ENCODE assay signal across 8 cellular contexts in genomic region chr21:42514883-42515228, GRCh38. TPM values are rescaled to one million over a fixed set of nuclear protein-coding genes. Genes with fewer than 3 reads are reported as not detected.
DNase-seq lines count a peak whose midpoint lies in the region; ATAC-seq, FAIRE-seq and TF ChIP-seq lines count a peak whose summit lies in the region.

No MANE protein-coding gene starts in this region.

- peaks cover 17% of the 10 kb centered on the region for H3K36me3 ChIP-seq in left ventricle myocardium inferior
- H3K36me3 ChIP-seq in brain microvascular endothelial cell (replicated peaks): no peaks in the 10 kb centered on the region
- no peaks in the 10 kb centered on the region for H3K36me3 ChIP-seq in mesodermal cell (ENCODE audit: control insufficient read depth, insufficient read depth, low read length)
- H3K36me3 ChIP-seq in aorta (ENCODE audit: control insufficient read depth in 1 of 2, insufficient read depth in 2 of 2, low read length in 1 of 2): no peaks in the 10 kb centered on the region

- FAIRE-seq in D721Med (lab: Jason Lieb, UNC): no peak

- intact Hi-C loops in left ventricle myocardium inferior (cut with micrococcal nuclease) (no loop called here), Right ventricle myocardium superior (cut with DNase I) (no loop called here), aorta (cut with DNase I) (no loop called here)

- no peaks in the 10 kb centered on the region for H3K9me3 ChIP-seq in left ventricle myocardium inferior (replicated peaks)
- no peaks in the 10 kb centered on the region for H3K9me3 ChIP-seq in mesodermal cell (ENCODE audit: control insufficient read depth, low read length)
- H3K9me3 ChIP-seq in aorta (ENCODE audit: control insufficient read depth, low read length): no peaks in the 10 kb centered on the region

- peak overlapping the region; percentile 78 for H3K27ac ChIP-seq in left ventricle myocardium inferior (replicated peaks)
- no peak overlapping the region for H3K27ac ChIP-seq in brain microvascular endothelial cell
- H3K27ac ChIP-seq in mesodermal cell (ENCODE audit: low read depth, low read length, severe bottlenecking): no peak overlapping the region
- no peak overlapping the region for H3K27ac ChIP-seq in aorta (ENCODE audit: low read depth in 1 of 2, low read length in 2 of 2)

- H3K4me1 ChIP-seq in left ventricle myocardium inferior (peaks cover 20% of the 10 kb centered on the region), mesodermal cell (ENCODE audit: control insufficient read depth, insufficient read depth, low read length, poor library complexity, severe bottlenecking) (peaks cover 22% of the 10 kb centered on the region), aorta (ENCODE audit: control insufficient read depth in 1 of 2, insufficient read depth in 2 of 2, low read length in 2 of 2) (no peaks in the 10 kb centered on the region)

- TF ChIP-seq CTCF in left ventricle myocardium inferior (IDR thresholded peaks at IDR 0.05; ENCODE audit: borderline replicate concordance) (no peak), brain microvascular endothelial cell (IDR thresholded peaks at IDR 0.05; ENCODE audit: low read depth, low read length, missing control alignments) (no peak), D721Med (IDR thresholded peaks at IDR 0.05; ENCODE audit: insufficient read depth, missing control alignments) (no peak)

- peak overlapping the region; percentile 94 for H3K4me3 ChIP-seq in left ventricle myocardium inferior
- H3K4me3 ChIP-seq in brain microvascular endothelial cell (ENCODE audit: low read depth, low read length): peak overlapping the region; percentile 58
- H3K4me3 ChIP-seq in mesodermal cell (ENCODE audit: extremely low read depth, insufficient read depth, low read length, poor library complexity, severe bottlenecking): peak overlapping the region; percentile 52
- H3K4me3 ChIP-seq in aorta (ENCODE audit: low read length in 2 of 2): peak overlapping the region; percentile 88 to 94

- H3K27me3 ChIP-seq in left ventricle myocardium inferior (ENCODE audit: low read depth) (no peaks in the 10 kb centered on the region), brain microvascular endothelial cell (replicated peaks) (no peaks in the 10 kb centered on the region), aorta (ENCODE audit: control insufficient read depth in 1 of 2, insufficient read depth in 2 of 2, low read length in 1 of 2) (no peaks in the 10 kb centered on the region)

- ATAC-seq in Right ventricle myocardium superior (ENCODE audit: poor library complexity): no peak
- no peak for ATAC-seq in aorta (ENCODE audit: low FRiP score)
- no peak for ATAC-seq in HG03135 (IDR thresholded peaks at IDR 0.05; ENCODE audit: unreplicated experiment)
- ATAC-seq in HG02642 (IDR thresholded peaks at IDR 0.05; ENCODE audit: poor library complexity, unreplicated experiment): no peak

- in situ Hi-C loops in brain microvascular endothelial cell (cut with HindIII; ENCODE audit: low pct_ligation_motif_present, low sequenced_read_pairs): no loop called here

- WGBS in mesodermal cell (ENCODE audit: insufficient coverage in 2 of 2), 2 experiments: 7 to 14% methylated on average over 1 to 2 of the region's 5 CpGs
- WGBS in aorta, 2 donors: 30 to 35% methylated on average over 5 of the region's 5 CpGs

- DNase-seq in left ventricle myocardium inferior: no peak
- no peak for DNase-seq in Right ventricle myocardium superior
- no peak for DNase-seq in brain microvascular endothelial cell
- no peak for DNase-seq in aorta
- no peak for DNase-seq in D721Med (ENCODE audit: insufficient read length, low spot score)

RNA-seq across cellular contexts. Expression of gene SLC37A1, which starts 1.2 kb away (rescaled TPM):
- total RNA-seq in left ventricle myocardium inferior: 3.8 TPM
- 3.8 TPM for total RNA-seq in Right ventricle myocardium superior
- polyA plus RNA-seq in mesodermal cell (2013, experiment 1 of 2): 2.8 TPM
- polyA plus RNA-seq in mesodermal cell (2013, experiment 2 of 2): 2.6 TPM
- total RNA-seq in aorta: 10 to 100 TPM in 1 of 2 donors, 1 to 10 TPM in 1; 6.5 to 11.7 TPM
- 1 to 10 TPM; 5.0 to 6.3 TPM for polyA plus RNA-seq in aorta

RNA-seq across cellular contexts. Expression of gene RSPH1, which starts 18.8 kb away (rescaled TPM):
- total RNA-seq in left ventricle myocardium inferior: not detected
- total RNA-seq in Right ventricle myocardium superior: not detected
- polyA plus RNA-seq in mesodermal cell (2013, experiment 1 of 2): not detected
- not detected for polyA plus RNA-seq in mesodermal cell (2013, experiment 2 of 2)
- total RNA-seq in aorta: under 1 TPM in 1 of 2 donors, not detected in 1; 0.26 TPM
- polyA plus RNA-seq in aorta: 1 to 10 TPM in 1 of 2 donors, under 1 TPM in 1; 0.18 to 1.6 TPM
